Comparison of ENCODE assay signal across 21 cellular contexts in genomic region chr1:61125263-61125662, GRCh38. TPM values are rescaled to one million over a fixed set of nuclear protein-coding genes. Genes with fewer than 3 reads are reported as not detected.
DNase-seq lines count a peak whose midpoint lies in the region; ATAC-seq and TF ChIP-seq lines count a peak whose summit lies in the region.
"Had no signal": no experiment of that assay in that cellular context is flagged by ENCODE, and none has a peak within 500 bp of the region (broad histone marks: within the 10 kb centered on the region; RNA-seq: fewer than 3 reads in every experiment).

No MANE protein-coding gene starts in this region.

- peaks cover 28 to 61% (median 39%) of the 10 kb centered on the region in 4 donors for H3K4me1 ChIP-seq in stomach
- peaks cover 4% of the 10 kb centered on the region; the same call in 1 of the 2 replicates for H3K4me1 ChIP-seq in GM23338 (ENCODE audit: insufficient read depth)
- H3K4me1 ChIP-seq: SJCRH30 had no signal

- H3K27me3 Mint-ChIP-seq in GM23338 (ENCODE audit: insufficient read depth, low read depth, poor library complexity) = no peaks in the 10 kb centered on the region
- H3K27me3 Mint-ChIP-seq: activated naive CD8-positive, alpha-beta T cell had no signal

- H4K20me1 ChIP-seq in GM23338 (replicated peaks; ENCODE audit: insufficient read depth) = no peaks in the 10 kb centered on the region

- H3K79me2 ChIP-seq in GM23338 (replicated peaks; ENCODE audit: insufficient read depth) = no peaks in the 10 kb centered on the region

- peak; percentile 46 for DNase-seq in NCI-H2196 (lab: John Stamatoyannopoulos, UW; ENCODE audit: unreplicated experiment)
- no peak for DNase-seq in left ventricle myocardium superior
- no peak for DNase-seq in stomach
- DNase-seq in GM23338 (ENCODE audit: low spot score) = no peak
- no peak for DNase-seq in activated CD8-positive, alpha-beta memory T cell treated with anti-CD3 and anti-CD28 coated beads for 24 hours
- DNase-seq: activated CD4-positive, alpha-beta T cell treated with anti-CD3 and anti-CD28 coated beads for 48 hours; GF-D8; immature natural killer cell; KG1; NCI-H1417; NCI-H446 treated with DMSO at 0.1 percent for 48 hours; SJCRH30; stimulated activated CD4-positive, alpha-beta T cell treated with anti-CD3 and anti-CD28 coated beads, Interleukin-4, amount 100 ng/mL, for 4 hours; tibial artery had no signal

- H3K4me2 ChIP-seq in GM23338 = no peak overlapping the region

- H3K36me3 Mint-ChIP-seq in GM23338 (ENCODE audit: low read depth) = no peaks in the 10 kb centered on the region
- H3K36me3 Mint-ChIP-seq: activated naive CD8-positive, alpha-beta T cell; immature natural killer cell had no signal

- H3F3A ChIP-seq in GM23338 (replicated peaks; ENCODE audit: low read depth) = no peaks in the 10 kb centered on the region

- H3K9me2 ChIP-seq in GM23338 (ENCODE audit: insufficient read depth) = no peaks in the 10 kb centered on the region

- no peaks in the 10 kb centered on the region for H3K27me3 ChIP-seq in stomach
- no peaks in the 10 kb centered on the region for H3K27me3 ChIP-seq in GM23338 (ENCODE audit: insufficient read depth)
- H3K27me3 ChIP-seq: cardiac muscle cell, gastroesophageal sphincter, SJCRH30, tibial artery had no signal

- H3K4me1 Mint-ChIP-seq in GM23338 = peaks cover 33% of the 10 kb centered on the region
- H3K4me1 Mint-ChIP-seq: B cell, immature natural killer cell had no signal

- H3K4me3 Mint-ChIP-seq in GM23338 = no peak overlapping the region
- H3K4me3 Mint-ChIP-seq: activated naive CD8-positive, alpha-beta T cell; B cell; immature natural killer cell had no signal

- H3K27ac Mint-ChIP-seq in GM23338 = no peak overlapping the region
- H3K27ac Mint-ChIP-seq: activated naive CD8-positive, alpha-beta T cell; B cell; immature natural killer cell had no signal

- no peak overlapping the region for H2AFZ ChIP-seq in GM23338

- ATAC-seq in left ventricle myocardium superior = peak; percentile 68
- no peak for ATAC-seq in GM23338
- ATAC-seq in HG03196 (IDR thresholded peaks at IDR 0.05; ENCODE audit: unreplicated experiment) = no peak

- WGBS in stomach, 5 donors = 20 to 40% (median 30%) methylated on average over 7 of the region's 7 CpGs

- intact Hi-C loops in left ventricle myocardium superior (cut with micrococcal nuclease) (no loop called here), stomach (cut with DNase I; ENCODE audit: low total_unique reads) (no loop called here)

- H3K27ac ChIP-seq in angular gyrus (ENCODE audit: low read depth, low read length) (peak overlapping the region; percentile 68), stomach (peak overlapping the region in 3 of 5 donors; percentile 10 to 64 (median 63)), GM23338 (ENCODE audit: low read depth) (no peak overlapping the region)
- H3K27ac ChIP-seq: cardiac muscle cell, SJCRH30, tibial artery had no signal

- H3K4me3 ChIP-seq in stomach (peak overlapping the region in 1 of 4 donors; percentile 0), GM23338 (no peak overlapping the region)
- H3K4me3 ChIP-seq: cardiac muscle cell, gastroesophageal sphincter, SJCRH30, skin epidermis, tibial artery had no signal

- no peaks in the 10 kb centered on the region for H3K9me3 ChIP-seq in stomach
- H3K9me3 ChIP-seq: gastroesophageal sphincter, SJCRH30, tibial artery had no signal

- TF ChIP-seq CTCF in stomach (IDR thresholded peaks at IDR 0.05) (no peak), GM23338 (conservative IDR thresholded peaks at IDR 0.05; ENCODE audit: low read depth in 2 of 2) (no peak)

- no peaks in the 10 kb centered on the region for H3K36me3 ChIP-seq in stomach
- no peaks in the 10 kb centered on the region for H3K36me3 ChIP-seq in GM23338 (ENCODE audit: insufficient read depth)
- H3K36me3 ChIP-seq: cardiac muscle cell, gastroesophageal sphincter, SJCRH30 had no signal

- H3K9me3 Mint-ChIP-seq in GM23338 = no peaks in the 10 kb centered on the region

- TF ChIP-seq EP300 in stomach (IDR thresholded peaks at IDR 0.05) = no peak

- TF ChIP-seq POLR2A in stomach (IDR thresholded peaks at IDR 0.05) = no peak

TF ChIP-seq in GM23338, 12 proteins besides CTCF, POLR2A, EP300 and RAD21 (continues in another document):
- TF ChIP-seq, protein P1, sequence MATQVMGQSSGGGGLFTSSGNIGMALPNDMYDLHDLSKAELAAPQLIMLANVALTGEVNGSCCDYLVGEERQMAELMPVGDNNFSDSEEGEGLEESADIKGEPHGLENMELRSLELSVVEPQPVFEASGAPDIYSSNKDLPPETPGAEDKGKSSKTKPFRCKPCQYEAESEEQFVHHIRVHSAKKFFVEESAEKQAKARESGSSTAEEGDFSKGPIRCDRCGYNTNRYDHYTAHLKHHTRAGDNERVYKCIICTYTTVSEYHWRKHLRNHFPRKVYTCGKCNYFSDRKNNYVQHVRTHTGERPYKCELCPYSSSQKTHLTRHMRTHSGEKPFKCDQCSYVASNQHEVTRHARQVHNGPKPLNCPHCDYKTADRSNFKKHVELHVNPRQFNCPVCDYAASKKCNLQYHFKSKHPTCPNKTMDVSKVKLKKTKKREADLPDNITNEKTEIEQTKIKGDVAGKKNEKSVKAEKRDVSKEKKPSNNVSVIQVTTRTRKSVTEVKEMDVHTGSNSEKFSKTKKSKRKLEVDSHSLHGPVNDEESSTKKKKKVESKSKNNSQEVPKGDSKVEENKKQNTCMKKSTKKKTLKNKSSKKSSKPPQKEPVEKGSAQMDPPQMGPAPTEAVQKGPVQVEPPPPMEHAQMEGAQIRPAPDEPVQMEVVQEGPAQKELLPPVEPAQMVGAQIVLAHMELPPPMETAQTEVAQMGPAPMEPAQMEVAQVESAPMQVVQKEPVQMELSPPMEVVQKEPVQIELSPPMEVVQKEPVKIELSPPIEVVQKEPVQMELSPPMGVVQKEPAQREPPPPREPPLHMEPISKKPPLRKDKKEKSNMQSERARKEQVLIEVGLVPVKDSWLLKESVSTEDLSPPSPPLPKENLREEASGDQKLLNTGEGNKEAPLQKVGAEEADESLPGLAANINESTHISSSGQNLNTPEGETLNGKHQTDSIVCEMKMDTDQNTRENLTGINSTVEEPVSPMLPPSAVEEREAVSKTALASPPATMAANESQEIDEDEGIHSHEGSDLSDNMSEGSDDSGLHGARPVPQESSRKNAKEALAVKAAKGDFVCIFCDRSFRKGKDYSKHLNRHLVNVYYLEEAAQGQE (IDR thresholded peaks at IDR 0.05; ENCODE audit: unreplicated experiment) = no peak
- TF ChIP-seq POLR2AphosphoS5 (IDR thresholded peaks at IDR 0.05; ENCODE audit: low read depth) (no peak), ZNF331 (CRISPR knock-in tag; IDR thresholded peaks at IDR 0.05; ENCODE audit: low read depth) (no peak), JUNB (IDR thresholded peaks at IDR 0.05; ENCODE audit: unreplicated experiment) (no peak), EZH2 (IDR thresholded peaks at IDR 0.05; ENCODE audit: low read depth, unreplicated experiment) (no peak), NANOG (IDR thresholded peaks at IDR 0.05; ENCODE audit: borderline replicate concordance) (no peak), STAT1 (IDR thresholded peaks at IDR 0.05; ENCODE audit: unreplicated experiment) (no peak), CREB1 (CRISPR knock-in tag; IDR thresholded peaks at IDR 0.05; ENCODE audit: low read depth) (no peak), ZNF114 (CRISPR knock-in tag; IDR thresholded peaks at IDR 0.05) (no peak)
- TF ChIP-seq, protein P2, sequence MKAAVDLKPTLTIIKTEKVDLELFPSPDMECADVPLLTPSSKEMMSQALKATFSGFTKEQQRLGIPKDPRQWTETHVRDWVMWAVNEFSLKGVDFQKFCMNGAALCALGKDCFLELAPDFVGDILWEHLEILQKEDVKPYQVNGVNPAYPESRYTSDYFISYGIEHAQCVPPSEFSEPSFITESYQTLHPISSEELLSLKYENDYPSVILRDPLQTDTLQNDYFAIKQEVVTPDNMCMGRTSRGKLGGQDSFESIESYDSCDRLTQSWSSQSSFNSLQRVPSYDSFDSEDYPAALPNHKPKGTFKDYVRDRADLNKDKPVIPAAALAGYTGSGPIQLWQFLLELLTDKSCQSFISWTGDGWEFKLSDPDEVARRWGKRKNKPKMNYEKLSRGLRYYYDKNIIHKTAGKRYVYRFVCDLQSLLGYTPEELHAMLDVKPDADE (IDR thresholded peaks at IDR 0.05) = no peak

RNA-seq across cellular contexts. Expression of gene NFIA, which starts 42.9 kb away (rescaled TPM):
- total RNA-seq in left ventricle myocardium superior = 102 TPM
- 100 to 1,000 TPM in 1 of 5 donors, 10 to 100 TPM in 4; 16.8 to 108 (median 61.0) TPM for total RNA-seq in stomach
- 10 to 100 TPM in 2 of 3 donors, 1 to 10 TPM in 1; 9.6 to 11.9 (median 10.0) TPM for polyA plus RNA-seq in stomach
- 0.97 and 2.5 TPM in 2 replicates for total RNA-seq in GM23338 (2014; rRNA removed; shearing (Covaris generic))
- polyA plus RNA-seq in GM23338 (2016; fragmentation: Nextera tagmentation; extraction: Ambion mirVana) = 2.1 and 2.3 TPM in 2 replicates
